ENCODE assay signal across 8 cellular contexts in the genomic region with DNA sequence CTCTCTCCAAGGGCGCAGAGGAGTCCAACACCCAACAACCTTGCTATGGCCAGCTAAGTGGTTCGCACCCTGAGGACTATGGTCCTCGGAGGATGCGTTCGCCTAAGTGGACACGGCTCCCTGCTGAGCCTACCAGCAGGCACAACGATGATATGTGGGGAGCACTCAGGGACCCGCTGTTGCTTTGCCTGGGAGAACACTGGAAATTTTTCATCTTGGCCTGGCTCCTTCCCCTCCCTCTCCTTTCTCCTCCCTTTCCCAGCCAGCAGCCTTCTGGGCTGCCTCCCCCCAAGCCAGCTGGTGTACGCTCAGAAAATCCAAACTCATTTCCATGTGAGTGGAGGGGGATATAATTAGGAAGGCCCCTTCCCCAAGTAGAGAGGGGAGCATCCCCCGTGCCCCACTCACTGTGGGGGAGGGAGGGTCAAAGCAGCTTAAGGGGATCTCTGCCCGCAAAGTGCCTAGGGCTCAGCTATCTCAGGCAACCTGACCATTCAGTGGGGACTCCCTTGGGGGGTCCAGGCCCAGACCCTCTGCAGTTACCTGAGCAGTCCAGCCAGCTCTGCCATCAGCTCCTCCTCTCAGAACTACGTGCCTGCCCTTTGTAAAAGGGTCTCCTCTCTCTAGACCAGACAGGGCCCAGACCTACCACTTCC. TPM values are rescaled to one million over a fixed set of nuclear protein-coding genes. Genes with fewer than 3 reads are reported as not detected.
A peak's percentile ranks its signal among the peaks of the same experiment; 100 is the strongest.
DNase-seq lines count a peak whose midpoint lies in the region; ATAC-seq and TF ChIP-seq lines count a peak whose summit lies in the region.

No MANE protein-coding gene starts in this region.

- H3K36me3 ChIP-seq in BE2C (no peaks in the 10 kb centered on the region), mucosa of descending colon (ENCODE audit: low read depth) (no peaks in the 10 kb centered on the region)

- peaks cover 3% of the 10 kb centered on the region for H3K4me1 ChIP-seq in BE2C
- peaks cover 8% of the 10 kb centered on the region for H3K4me1 ChIP-seq in mucosa of descending colon (ENCODE audit: low read depth)

- H3K27me3 ChIP-seq in BE2C: peaks cover 15% of the 10 kb centered on the region

- no peaks in the 10 kb centered on the region for H3K9me3 ChIP-seq in BE2C
- H3K9me3 ChIP-seq in mucosa of descending colon: no peaks in the 10 kb centered on the region

- peak; percentile 12 for ATAC-seq in HG03064 (IDR thresholded peaks at IDR 0.05; ENCODE audit: low read depth, unreplicated experiment)
- ATAC-seq in central memory CD8-positive, alpha-beta T cell (replicated peaks; ENCODE audit: extremely low read depth, poor library complexity, severe bottlenecking): no peak
- peak; percentile 2 for ATAC-seq in mucosa of descending colon
- ATAC-seq in HG02970 (IDR thresholded peaks at IDR 0.05; ENCODE audit: low FRiP score, unreplicated experiment): no peak

- intact Hi-C loops in mucosa of descending colon (cut with DNase I, micrococcal nuclease): no loop called here

- DNase-seq in BE2C (no peak), mucosa of descending colon (peak in 1 of 3 donors; percentile 44), foreskin melanocyte (no peak), COLO829 (ENCODE audit: low spot score) (no peak), NCI-H2171 treated with DMSO at 0.1 percent for 48 hours (lab: John Stamatoyannopoulos, UW) (no peak)
- DNase-seq in central memory CD8-positive, alpha-beta T cell (ENCODE audit: low spot score in 2 of 2): no peak

- no peak for TF ChIP-seq CTCF in BE2C (IDR thresholded peaks at IDR 0.05; ENCODE audit: low read depth, low read length)
- no peak for TF ChIP-seq CTCF in mucosa of descending colon (IDR thresholded peaks at IDR 0.05)

- peak overlapping the region; percentile 83 for H3K4me3 Mint-ChIP-seq in central memory CD8-positive, alpha-beta T cell

- peaks cover 56% of the 10 kb centered on the region for H3K4me1 Mint-ChIP-seq in central memory CD8-positive, alpha-beta T cell

- H3K4me3 ChIP-seq in BE2C (ENCODE audit: low read depth, low read length) (peak overlapping the region; percentile 37), mucosa of descending colon (no peak overlapping the region)

- peaks cover 4% of the 10 kb centered on the region for H3K36me3 Mint-ChIP-seq in central memory CD8-positive, alpha-beta T cell (ENCODE audit: insufficient read depth)

- H3K27me3 Mint-ChIP-seq in central memory CD8-positive, alpha-beta T cell: no peaks in the 10 kb centered on the region

- no peaks in the 10 kb centered on the region for H3K9me3 Mint-ChIP-seq in central memory CD8-positive, alpha-beta T cell

- peak overlapping the region; percentile 69 for H3K27ac Mint-ChIP-seq in central memory CD8-positive, alpha-beta T cell (ENCODE audit: low read depth)

RNA-seq across cellular contexts. Expression of a gene that starts 0.6 kb away (rescaled TPM):
- 2.8 TPM for polyA plus RNA-seq in BE2C (2012; ENCODE audit: insufficient read depth, insufficient read length, low read depth)
- total RNA-seq in mucosa of descending colon: 1 to 10 TPM; 1.6 to 3.7 (median 3.0) TPM

RNA-seq across cellular contexts. Expression of a gene that starts 26.6 kb away (rescaled TPM):
- 84.1 TPM for polyA plus RNA-seq in BE2C (2012; ENCODE audit: insufficient read depth, insufficient read length, low read depth)
- total RNA-seq in mucosa of descending colon: 10 to 100 TPM; 29.5 to 43.5 (median 37.6) TPM

Comparison
In these comparisons a context has a peak if more than half of its experiments do, and no peak if none do; other contexts are left out.
1. ATAC-seq: peak in HG03064 (single experiment) and mucosa of descending colon (single experiment); none in central memory CD8-positive, alpha-beta T cell (single experiment) and HG02970 (single experiment).